ENCODE assay signal across 9 cellular contexts in the genomic region with DNA sequence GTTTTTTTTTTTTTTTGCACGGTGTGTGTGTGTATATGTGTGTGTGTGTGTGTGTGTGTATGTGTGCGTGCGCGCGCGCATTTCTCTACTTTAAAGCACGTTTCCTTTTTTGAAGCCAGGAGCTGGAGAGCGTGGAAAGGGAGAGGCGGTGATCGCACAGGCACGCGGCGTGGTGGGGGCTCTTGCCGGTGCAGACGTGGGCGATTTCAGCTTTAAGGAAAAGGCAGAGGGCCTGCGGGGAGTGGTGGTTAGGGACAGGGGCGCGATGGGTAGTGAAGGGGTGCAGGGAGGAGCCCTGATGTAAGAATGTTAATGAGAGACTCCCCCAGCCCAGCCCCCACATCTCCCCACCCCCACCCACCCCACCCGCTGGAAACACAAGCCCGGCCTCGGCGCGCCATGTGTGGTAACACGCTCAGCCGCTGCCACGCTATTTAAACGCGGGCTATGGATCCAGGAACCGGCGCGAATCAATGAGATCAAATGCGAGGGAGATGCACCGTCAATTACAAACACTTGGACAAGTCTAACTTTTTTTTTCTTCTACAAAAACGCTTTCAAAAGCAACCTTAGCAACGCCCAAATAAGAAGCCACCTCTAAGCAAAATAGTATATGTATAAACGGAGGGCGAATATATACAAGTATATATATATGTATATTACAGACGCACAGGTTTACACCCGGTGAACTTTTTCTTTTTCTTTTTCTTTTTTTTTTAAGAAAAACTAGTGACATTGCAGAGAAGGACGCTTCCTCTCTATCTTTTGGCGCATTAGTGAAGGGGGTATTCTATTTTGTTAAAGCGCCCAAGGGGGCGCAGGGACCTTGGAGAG. TPM values are rescaled to one million over a fixed set of nuclear protein-coding genes. Genes with fewer than 3 reads are reported as not detected.
DNase-seq lines count a peak whose midpoint lies in the region; ATAC-seq and TF ChIP-seq lines count a peak whose summit lies in the region.
"Had no signal": no experiment of that assay in that cellular context is flagged by ENCODE, and none has a peak within 500 bp of the region (broad histone marks: within the 10 kb centered on the region; RNA-seq: fewer than 3 reads in every experiment).

A gene with protein sequence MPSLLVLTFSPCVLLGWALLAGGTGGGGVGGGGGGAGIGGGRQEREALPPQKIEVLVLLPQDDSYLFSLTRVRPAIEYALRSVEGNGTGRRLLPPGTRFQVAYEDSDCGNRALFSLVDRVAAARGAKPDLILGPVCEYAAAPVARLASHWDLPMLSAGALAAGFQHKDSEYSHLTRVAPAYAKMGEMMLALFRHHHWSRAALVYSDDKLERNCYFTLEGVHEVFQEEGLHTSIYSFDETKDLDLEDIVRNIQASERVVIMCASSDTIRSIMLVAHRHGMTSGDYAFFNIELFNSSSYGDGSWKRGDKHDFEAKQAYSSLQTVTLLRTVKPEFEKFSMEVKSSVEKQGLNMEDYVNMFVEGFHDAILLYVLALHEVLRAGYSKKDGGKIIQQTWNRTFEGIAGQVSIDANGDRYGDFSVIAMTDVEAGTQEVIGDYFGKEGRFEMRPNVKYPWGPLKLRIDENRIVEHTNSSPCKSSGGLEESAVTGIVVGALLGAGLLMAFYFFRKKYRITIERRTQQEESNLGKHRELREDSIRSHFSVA (plus strand): TSS at position 463 of the 834 bp plus-strand sequence. CDS start 456 bp downstream, outside the sequence.

- no peak for TF ChIP-seq CTCF in heart left ventricle (IDR thresholded peaks at IDR 0.05)

- peaks cover 0 to 62% (median 0%) of the 10 kb centered on the region in 9 donors for H3K27me3 ChIP-seq in heart left ventricle

- CTCF ChIA-PET in activated CD8-positive, alpha-beta T cell treated with anti-CD3 and anti-CD28 coated beads, Interleukin-2, amount 10 ng/mL, durations not matched to agents 7 days and 5 days (lab: Charles Lee): interaction anchor here (0.6 to 1.0 kb wide), 2 partner anchors 49 to 599 kb away, joined by 3 read pairs; no protein-coding TSS in a partner anchor

- POLR2A ChIA-PET in activated CD8-positive, alpha-beta T cell treated with anti-CD3 and anti-CD28 coated beads, Interleukin-2, amount 10 ng/mL, durations not matched to agents 7 days and 5 days (lab: Charles Lee): no interaction called here

- no peak for ATAC-seq in activated CD8-positive, alpha-beta T cell treated with anti-CD3 and anti-CD28 coated beads, Interleukin-2, amount 10 ng/mL, durations not matched to agents 7 days and 5 days
- ATAC-seq in heart left ventricle: peak; percentile 27 to 48 (median 38)
- ATAC-seq in HG02798 (IDR thresholded peaks at IDR 0.05; ENCODE audit: poor library complexity, unreplicated experiment): no peak
- no peak for ATAC-seq in HG03097 (IDR thresholded peaks at IDR 0.05; ENCODE audit: low FRiP score, unreplicated experiment)

- intact Hi-C loops in heart left ventricle (cut with DNase I): loop anchor here in 7 of 10 donors (2.0 to 10.0 kb wide), 10 partner anchors 134 to 711 kb away; no protein-coding TSS in a partner anchor
- intact Hi-C loops in posterior vena cava (cut with DNase I): loop anchor here (5.0 to 10.0 kb wide), 2 partner anchors 584 to 706 kb away; no protein-coding TSS in a partner anchor

- H3K36me3 Mint-ChIP-seq in activated T-cell treated with anti-CD3 and anti-CD28 coated beads, Interleukin-2, amount 50 U/mL, for 24 hours (ENCODE audit: low read depth): no peaks in the 10 kb centered on the region
- H3K36me3 Mint-ChIP-seq in activated CD8-positive, alpha-beta T cell treated with anti-CD3 and anti-CD28 coated beads, Interleukin-2, amount 10 ng/mL, durations not matched to agents 7 days and 5 days (ENCODE audit: low read depth): peaks cover 4% of the 10 kb centered on the region

- peak; percentile 31 for DNase-seq in activated T-cell treated with anti-CD3 and anti-CD28 coated beads, Interleukin-2, amount 50 U/mL, for 24 hours
- no peak for DNase-seq in activated T-cell treated with anti-CD3 and anti-CD28 coated beads for 4 hours
- DNase-seq in activated CD8-positive, alpha-beta T cell treated with anti-CD3 and anti-CD28 coated beads, Interleukin-2, amount 10 ng/mL, durations not matched to agents 7 days and 5 days: no peak
- DNase-seq in heart left ventricle: peak in 3 of 5 donors; percentile 30 to 52 (median 45)
- peak; percentile 79 for DNase-seq in posterior vena cava (ENCODE audit: low spot score)
- DNase-seq in NCI-H2081 (lab: John Stamatoyannopoulos, UW): no peak

- no peaks in the 10 kb centered on the region for H3K36me3 ChIP-seq in heart left ventricle

- peaks cover 86% of the 10 kb centered on the region for H3K27me3 Mint-ChIP-seq in activated T-cell treated with anti-CD3 and anti-CD28 coated beads, Interleukin-2, amount 50 U/mL, for 24 hours
- H3K27me3 Mint-ChIP-seq in activated CD8-positive, alpha-beta T cell treated with anti-CD3 and anti-CD28 coated beads, Interleukin-2, amount 10 ng/mL, durations not matched to agents 7 days and 5 days (ENCODE audit: low read depth): peaks cover 60% of the 10 kb centered on the region

- peak within 1 kb of the TSS; percentile 52 to 80 (median 62) for H3K4me3 ChIP-seq in heart left ventricle

- H3K9me3 ChIP-seq in heart left ventricle: no peaks in the 10 kb centered on the region

- no peaks in the 10 kb centered on the region for H3K9me3 Mint-ChIP-seq in activated T-cell treated with anti-CD3 and anti-CD28 coated beads, Interleukin-2, amount 50 U/mL, for 24 hours
- H3K9me3 Mint-ChIP-seq in activated CD8-positive, alpha-beta T cell treated with anti-CD3 and anti-CD28 coated beads, Interleukin-2, amount 10 ng/mL, durations not matched to agents 7 days and 5 days (ENCODE audit: insufficient read depth): no peaks in the 10 kb centered on the region
- H3K9me3 Mint-ChIP-seq: activated naive CD4-positive, alpha-beta T cell treated with anti-CD3 and anti-CD28 coated beads, Interleukin-2, amount 50 U/mL, for 72 hours had no signal

- TF ChIP-seq POLR2A in heart left ventricle (IDR thresholded peaks at IDR 0.05): no peak

- peaks cover 44% of the 10 kb centered on the region for H3K4me1 Mint-ChIP-seq in activated T-cell treated with anti-CD3 and anti-CD28 coated beads, Interleukin-2, amount 50 U/mL, for 24 hours (ENCODE audit: low read depth)
- H3K4me1 Mint-ChIP-seq in activated CD8-positive, alpha-beta T cell treated with anti-CD3 and anti-CD28 coated beads, Interleukin-2, amount 10 ng/mL, durations not matched to agents 7 days and 5 days (ENCODE audit: low read depth): peaks cover 32% of the 10 kb centered on the region

- WGBS in heart left ventricle, 4 donors: 1% methylated on average over 38 to 44 of the region's 44 CpGs

- peak within 1 kb of the TSS; percentile 76 for H3K4me3 Mint-ChIP-seq in activated T-cell treated with anti-CD3 and anti-CD28 coated beads, Interleukin-2, amount 50 U/mL, for 24 hours
- peak within 1 kb of the TSS; percentile 73 for H3K4me3 Mint-ChIP-seq in activated CD8-positive, alpha-beta T cell treated with anti-CD3 and anti-CD28 coated beads, Interleukin-2, amount 10 ng/mL, durations not matched to agents 7 days and 5 days

- H3K27ac Mint-ChIP-seq in activated T-cell treated with anti-CD3 and anti-CD28 coated beads, Interleukin-2, amount 50 U/mL, for 24 hours: peak within 1 kb of the TSS; percentile 74
- H3K27ac Mint-ChIP-seq in activated CD8-positive, alpha-beta T cell treated with anti-CD3 and anti-CD28 coated beads, Interleukin-2, amount 10 ng/mL, durations not matched to agents 7 days and 5 days: peak within 1 kb of the TSS; percentile 41

- H3K27ac ChIP-seq in heart left ventricle: peak within 1 kb of the TSS; percentile 58 to 97 (median 85)

- H3K4me1 ChIP-seq in heart left ventricle: peaks cover 0 to 48% (median 19%) of the 10 kb centered on the region in 12 donors

RNA-seq across cellular contexts. Expression of the gene that starts here (rescaled TPM):
- total RNA-seq in activated CD8-positive, alpha-beta T cell treated with anti-CD3 and anti-CD28 coated beads, Interleukin-2, amount 10 ng/mL, durations not matched to agents 7 days and 5 days: not detected
- total RNA-seq in heart left ventricle: 100 to 1,000 TPM in 3 of 9 donors, 10 to 100 TPM in 5, 1 to 10 TPM in 1; 8.8 to 127 (median 34.9) TPM
- 10 to 100 TPM in 1 of 2 donors, 1 to 10 TPM in 1; 9.8 to 20.5 TPM for polyA plus RNA-seq in heart left ventricle
- 1 to 10 TPM; 4.3 to 6.5 TPM for total RNA-seq in posterior vena cava

Comparison
In these comparisons a context has a peak if more than half of its experiments do, and no peak if none do; other contexts are left out.
1. RNA of the gene that starts here (total RNA-seq): 8.8 to 127 TPM in heart left ventricle and 4.3 to 6.5 TPM in posterior vena cava; not detected in activated CD8-positive, alpha-beta T cell treated with anti-CD3 and anti-CD28 coated beads, Interleukin-2, amount 10 ng/mL, durations not matched to agents 7 days and 5 days; every median in the first group is over 4 times any median in the second.
2. DNase-seq: peak in activated T-cell treated with anti-CD3 and anti-CD28 coated beads, Interleukin-2, amount 50 U/mL, for 24 hours (single experiment), heart left ventricle (3 of 5) and posterior vena cava (single experiment); none in activated T-cell treated with anti-CD3 and anti-CD28 coated beads for 4 hours (single experiment), activated CD8-positive, alpha-beta T cell treated with anti-CD3 and anti-CD28 coated beads, Interleukin-2, amount 10 ng/mL, durations not matched to agents 7 days and 5 days (single experiment) and NCI-H2081 (0 of 2).
3. ATAC-seq: peak in heart left ventricle (4 of 4); none in activated CD8-positive, alpha-beta T cell treated with anti-CD3 and anti-CD28 coated beads, Interleukin-2, amount 10 ng/mL, durations not matched to agents 7 days and 5 days (single experiment), HG02798 (single experiment) and HG03097 (single experiment).